Comparison of ENCODE assay signal across 1 cellular context in the genomic region with DNA sequence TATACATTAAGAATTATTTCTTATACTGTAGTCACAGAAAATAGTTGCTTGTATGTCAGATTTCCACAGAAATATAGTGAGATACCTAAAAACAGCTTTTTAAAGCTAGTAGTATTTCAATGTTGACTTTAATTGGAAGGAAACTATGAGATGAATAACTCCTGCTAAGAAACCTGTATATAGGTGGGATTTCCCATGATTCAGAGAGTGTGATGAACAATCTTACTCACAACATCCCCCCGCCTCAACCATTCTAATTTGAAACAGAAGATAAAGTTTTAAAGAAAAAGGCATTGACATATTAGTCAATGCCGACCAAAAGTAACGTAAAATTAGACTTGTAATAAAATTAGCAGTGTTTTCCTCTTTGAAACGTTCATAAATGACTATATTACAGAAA.
TF ChIP-seq lines count a peak whose summit lies in the region.

No MANE protein-coding gene starts in this region.

TF ChIP-seq in HEK293T, 16 proteins besides CTCF, POLR2A, EP300 and RAD21 (continued from another document):
- TF ChIP-seq TARDBP (IDR thresholded peaks at IDR 0.05) (no peak), HDGF (IDR thresholded peaks at IDR 0.05; ENCODE audit: borderline replicate concordance) (no peak), ZNF384 (IDR thresholded peaks at IDR 0.05) (no peak), FOXK2 (IDR thresholded peaks at IDR 0.05) (no peak)
